34 cellular contexts compared by ENCODE assay signal in the genomic region with DNA sequence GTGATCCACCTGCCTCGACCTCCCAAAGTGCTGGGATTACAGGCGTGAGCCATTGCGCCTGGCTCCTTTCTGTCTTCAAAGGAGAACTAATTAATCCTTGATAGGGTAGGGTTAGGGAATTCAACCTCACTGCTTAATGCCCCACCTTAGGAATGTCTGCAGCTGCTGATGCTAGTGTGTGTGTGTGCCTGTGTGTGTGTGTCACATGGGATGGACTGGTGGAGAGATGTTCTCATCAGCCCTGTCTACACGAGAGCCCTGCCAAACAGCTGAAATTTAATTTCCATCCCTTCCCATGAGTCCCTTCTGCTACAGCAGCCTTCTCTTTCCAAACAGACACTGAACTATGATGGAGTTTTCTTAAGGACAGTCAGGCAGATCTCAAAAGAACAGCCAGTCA. TPM values are rescaled to one million over a fixed set of nuclear protein-coding genes. Genes with fewer than 3 reads are reported as not detected.
"Had no signal": no experiment of that assay in that cellular context is flagged by ENCODE, and none has a peak within 500 bp of the region (broad histone marks: within the 10 kb centered on the region; RNA-seq: fewer than 3 reads in every experiment).

No MANE protein-coding gene starts in this region.

- H3K4me3 ChIP-seq: MG63, SJSA1 had no signal

- H3K4me2 ChIP-seq: SK-N-SH had no signal

- H3K9ac ChIP-seq: SK-N-SH had no signal

- DNase-seq: activated CD4-positive, alpha-beta T cell treated with anti-CD3 and anti-CD28 coated beads for 36 hours; activated CD4-positive, alpha-beta T cell treated with anti-CD3 and anti-CD28 coated beads, Interleukin-2, amount 10 ng/mL, durations not matched to agents 7 days and 5 days; activated CD4-positive, alpha-beta T cell treated with anti-CD3 and anti-CD28 coated beads, Interleukin-2, amount 50 U/mL, for 48 hours; activated CD8-positive, alpha-beta memory T cell treated with anti-CD3 and anti-CD28 coated beads, Interleukin-2, amount 50 U/mL, for 4 hours; activated CD8-positive, alpha-beta T cell treated with anti-CD3 and anti-CD28 coated beads, Interleukin-2, amount 10 ng/mL, durations not matched to agents 7 days and 5 days; activated effector memory CD4-positive, alpha-beta T cell treated with Interleukin-2 at 50 U/mL for 16 hours; activated naive CD4-positive, alpha-beta T cell treated with anti-CD3 and anti-CD28 coated beads, Interleukin-2, amount 10 ng/mL, durations not matched to agents 7 days and 5 days; activated naive CD8-positive, alpha-beta T cell treated with anti-CD3 and anti-CD28 coated beads, Interleukin-2, amount 50 U/mL, for 24 hours; activated T-cell treated with anti-CD3 and anti-CD28 coated beads for 4 hours; activated T-cell treated with anti-CD3 and anti-CD28 coated beads, Interleukin-2, amount 50 U/mL, for 4 hours; anterior cingulate cortex; caudate nucleus; Karpas-422; KBM-7; MG63; NCI-H1048; NCI-H1105 treated with DMSO at 0.1 percent for 48 hours; NCI-H1436; NCI-H1694; NCI-H2029; NCI-H345; NCI-H524 treated with DMSO at 0.1 percent for 48 hours; SHP77 treated with DMSO at 0.1 percent for 48 hours; SK-N-SH had no signal

- H3K9me3 ChIP-seq: SJSA1, SK-N-SH had no signal

- H3K27me3 Mint-ChIP-seq: activated CD4-positive, alpha-beta T cell treated with anti-CD3 and anti-CD28 coated beads, Interleukin-2, amount 10 ng/mL, durations not matched to agents 7 days and 5 days; activated naive CD4-positive, alpha-beta T cell treated with anti-CD3 and anti-CD28 coated beads, Interleukin-2, amount 10 ng/mL, durations not matched to agents 7 days and 5 days; brain had no signal

- H3K27ac Mint-ChIP-seq: activated CD4-positive, alpha-beta T cell treated with anti-CD3 and anti-CD28 coated beads for 36 hours; activated CD4-positive, alpha-beta T cell treated with anti-CD3 and anti-CD28 coated beads, Interleukin-2, amount 10 ng/mL, durations not matched to agents 7 days and 5 days; activated CD8-positive, alpha-beta T cell treated with anti-CD3 and anti-CD28 coated beads, Interleukin-2, amount 10 ng/mL, durations not matched to agents 7 days and 5 days; activated naive CD4-positive, alpha-beta T cell treated with anti-CD3 and anti-CD28 coated beads, Interleukin-2, amount 10 ng/mL, durations not matched to agents 7 days and 5 days; activated naive CD8-positive, alpha-beta T cell; activated naive CD8-positive, alpha-beta T cell treated with anti-CD3 and anti-CD28 coated beads, Interleukin-2, amount 50 U/mL, for 24 hours; activated T-helper 1 cell treated with anti-CD3 and anti-CD28 coated beads, Interleukin-12 subunit alpha, Interleukin-12 subunit beta, Interleukin-2, Interleukin-4 antibody, amounts not matched to agents 30 ng/mL and 10 ng/mL and 1 ng/mL, durations not matched to agents 14 hours and 24 hours and 36 hours; brain; T-helper 1 cell treated with Interleukin-12 subunit alpha and Interleukin-12 subunit beta and Interleukin-4 antibody, amounts not matched to agents 30 μg/mL and 1 μg/mL, for 36 hours; T-helper 2 cell treated with Interferon-gamma antibody and Interleukin-4, amounts not matched to agents 5 μg/mL and 100 μg/mL, for 36 hours had no signal

- H3K9me3 Mint-ChIP-seq: activated CD4-positive, alpha-beta T cell treated with anti-CD3 and anti-CD28 coated beads, Interleukin-2, amount 10 ng/mL, durations not matched to agents 7 days and 5 days; activated naive CD4-positive, alpha-beta T cell treated with anti-CD3 and anti-CD28 coated beads, Interleukin-2, amount 10 ng/mL, durations not matched to agents 7 days and 5 days; activated T-helper 1 cell treated with anti-CD3 and anti-CD28 coated beads, Interleukin-12 subunit alpha, Interleukin-12 subunit beta, Interleukin-2, Interleukin-4 antibody, amounts not matched to agents 30 ng/mL and 10 ng/mL and 1 ng/mL, durations not matched to agents 14 hours and 24 hours and 36 hours; T-helper 1 cell treated with Interleukin-12 subunit alpha and Interleukin-12 subunit beta and Interleukin-4 antibody, amounts not matched to agents 30 μg/mL and 1 μg/mL, for 36 hours; T-helper 2 cell treated with Interferon-gamma antibody and Interleukin-4, amounts not matched to agents 5 μg/mL and 100 μg/mL, for 36 hours had no signal

- H3K36me3 Mint-ChIP-seq: activated naive CD4-positive, alpha-beta T cell treated with anti-CD3 and anti-CD28 coated beads, Interleukin-2, amount 10 ng/mL, durations not matched to agents 7 days and 5 days; activated naive CD8-positive, alpha-beta T cell; brain had no signal

- H3K27me3 ChIP-seq: MG63, SJSA1 had no signal

- H3K27ac ChIP-seq: SJSA1 had no signal

- H3K4me3 Mint-ChIP-seq: activated CD4-positive, alpha-beta T cell treated with anti-CD3 and anti-CD28 coated beads for 36 hours; activated CD4-positive, alpha-beta T cell treated with anti-CD3 and anti-CD28 coated beads, Interleukin-2, amount 10 ng/mL, durations not matched to agents 7 days and 5 days; activated CD8-positive, alpha-beta T cell treated with anti-CD3 and anti-CD28 coated beads, Interleukin-2, amount 10 ng/mL, durations not matched to agents 7 days and 5 days; activated naive CD4-positive, alpha-beta T cell treated with anti-CD3 and anti-CD28 coated beads, Interleukin-2, amount 10 ng/mL, durations not matched to agents 7 days and 5 days; activated naive CD8-positive, alpha-beta T cell; activated naive CD8-positive, alpha-beta T cell treated with anti-CD3 and anti-CD28 coated beads, Interleukin-2, amount 50 U/mL, for 24 hours; activated T-cell treated with anti-CD3 and anti-CD28 coated beads, Interleukin-2, amount 50 U/mL, for 4 hours; activated T-helper 1 cell treated with anti-CD3 and anti-CD28 coated beads, Interleukin-12 subunit alpha, Interleukin-12 subunit beta, Interleukin-2, Interleukin-4 antibody, amounts not matched to agents 30 ng/mL and 10 ng/mL and 1 ng/mL, durations not matched to agents 14 hours and 24 hours and 36 hours; brain; T-helper 1 cell treated with Interleukin-12 subunit alpha and Interleukin-12 subunit beta and Interleukin-4 antibody, amounts not matched to agents 30 μg/mL and 1 μg/mL, for 36 hours; T-helper 2 cell treated with Interferon-gamma antibody and Interleukin-4, amounts not matched to agents 5 μg/mL and 100 μg/mL, for 36 hours had no signal

- ATAC-seq: activated CD4-positive, alpha-beta T cell treated with anti-CD3 and anti-CD28 coated beads for 36 hours; activated CD4-positive, CD25-positive, alpha-beta regulatory T cell treated with anti-CD3 and anti-CD28 coated beads, Interleukin-2, amount 50 U/mL, for 24 hours; activated CD8-positive, alpha-beta T cell treated with anti-CD3 and anti-CD28 coated beads, Interleukin-2, amount 10 ng/mL, durations not matched to agents 7 days and 5 days; activated naive CD8-positive, alpha-beta T cell treated with anti-CD3 and anti-CD28 coated beads, Interleukin-2, amount 50 U/mL, for 24 hours; activated T-cell treated with anti-CD3 and anti-CD28 coated beads, Interleukin-2, amount 50 U/mL, for 4 hours had no signal

- H3K4me1 Mint-ChIP-seq: activated CD4-positive, alpha-beta T cell treated with anti-CD3 and anti-CD28 coated beads for 36 hours; activated CD4-positive, alpha-beta T cell treated with anti-CD3 and anti-CD28 coated beads, Interleukin-2, amount 10 ng/mL, durations not matched to agents 7 days and 5 days; activated naive CD4-positive, alpha-beta T cell treated with anti-CD3 and anti-CD28 coated beads, Interleukin-2, amount 10 ng/mL, durations not matched to agents 7 days and 5 days; activated naive CD8-positive, alpha-beta T cell treated with anti-CD3 and anti-CD28 coated beads, Interleukin-2, amount 50 U/mL, for 24 hours; brain had no signal

- H3K36me3 ChIP-seq: MG63, SJSA1 had no signal

RNA-seq across cellular contexts. Expression of a gene that starts 46.5 kb away (rescaled TPM):
- total RNA-seq: activated CD4-positive, alpha-beta T cell treated with anti-CD3 and anti-CD28 coated beads for 36 hours; activated CD4-positive, alpha-beta T cell treated with anti-CD3 and anti-CD28 coated beads, Interleukin-2, amount 10 ng/mL, durations not matched to agents 7 days and 5 days; activated CD8-positive, alpha-beta T cell treated with anti-CD3 and anti-CD28 coated beads, Interleukin-2, amount 10 ng/mL, durations not matched to agents 7 days and 5 days; activated T-cell treated with anti-CD3 and anti-CD28 coated beads, Interleukin-2, amount 50 U/mL, for 4 hours; activated T-helper 1 cell treated with anti-CD3 and anti-CD28 coated beads, Interleukin-12 subunit alpha, Interleukin-12 subunit beta, Interleukin-2, Interleukin-4 antibody, amounts not matched to agents 30 ng/mL and 10 ng/mL and 1 ng/mL, durations not matched to agents 14 hours and 24 hours and 36 hours; bronchial epithelial cell; NCI-H460; RPMI7951; SJSA1 had no signal
